ENCODE assay signal across 8 cellular contexts in the genomic region with DNA sequence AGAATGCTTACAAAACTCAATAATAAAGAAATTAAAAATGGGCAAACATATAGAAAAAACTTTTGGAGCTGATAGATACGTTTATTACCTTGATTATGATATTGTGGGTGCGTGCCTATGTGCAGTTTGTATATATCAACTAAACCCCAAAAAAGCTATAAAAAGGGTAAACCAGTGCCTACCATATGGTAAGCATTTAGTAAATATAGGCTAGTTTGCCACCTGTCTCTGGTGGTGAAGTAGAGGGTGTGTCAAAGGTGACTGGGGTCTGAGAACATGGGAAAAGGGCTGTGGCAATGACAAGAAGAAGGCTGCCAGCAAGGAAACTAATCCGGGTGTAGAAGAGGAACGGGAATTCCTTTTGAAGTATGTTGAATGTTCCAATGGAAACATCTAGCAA. TPM values are rescaled to one million over a fixed set of nuclear protein-coding genes. Genes with fewer than 3 reads are reported as not detected.
"Had no signal": no experiment of that assay in that cellular context is flagged by ENCODE, and none has a peak within 500 bp of the region (broad histone marks: within the 10 kb centered on the region; RNA-seq: fewer than 3 reads in every experiment).

No MANE protein-coding gene starts in this region.

- ATAC-seq: GM23338, K562 had no signal

- H3K4me2 ChIP-seq: GM23338 had no signal

- DNase-seq: H9, HCEC 1CT, IMR-90 had no signal

- H3K4me3 ChIP-seq: GM23338, K562 had no signal

- H2AFZ ChIP-seq: GM23338 had no signal

- FAIRE-seq: H1, H54, HTR-8/SVneo, K562 had no signal

RNA-seq across cellular contexts. Expression of gene GALNT8, which starts 18.3 kb away (rescaled TPM):
- total RNA-seq: IMR-90 had no signal
- polyA plus RNA-seq: IMR-90 had no signal
